Comparison of ENCODE assay signal across 24 cellular contexts in the genomic region with DNA sequence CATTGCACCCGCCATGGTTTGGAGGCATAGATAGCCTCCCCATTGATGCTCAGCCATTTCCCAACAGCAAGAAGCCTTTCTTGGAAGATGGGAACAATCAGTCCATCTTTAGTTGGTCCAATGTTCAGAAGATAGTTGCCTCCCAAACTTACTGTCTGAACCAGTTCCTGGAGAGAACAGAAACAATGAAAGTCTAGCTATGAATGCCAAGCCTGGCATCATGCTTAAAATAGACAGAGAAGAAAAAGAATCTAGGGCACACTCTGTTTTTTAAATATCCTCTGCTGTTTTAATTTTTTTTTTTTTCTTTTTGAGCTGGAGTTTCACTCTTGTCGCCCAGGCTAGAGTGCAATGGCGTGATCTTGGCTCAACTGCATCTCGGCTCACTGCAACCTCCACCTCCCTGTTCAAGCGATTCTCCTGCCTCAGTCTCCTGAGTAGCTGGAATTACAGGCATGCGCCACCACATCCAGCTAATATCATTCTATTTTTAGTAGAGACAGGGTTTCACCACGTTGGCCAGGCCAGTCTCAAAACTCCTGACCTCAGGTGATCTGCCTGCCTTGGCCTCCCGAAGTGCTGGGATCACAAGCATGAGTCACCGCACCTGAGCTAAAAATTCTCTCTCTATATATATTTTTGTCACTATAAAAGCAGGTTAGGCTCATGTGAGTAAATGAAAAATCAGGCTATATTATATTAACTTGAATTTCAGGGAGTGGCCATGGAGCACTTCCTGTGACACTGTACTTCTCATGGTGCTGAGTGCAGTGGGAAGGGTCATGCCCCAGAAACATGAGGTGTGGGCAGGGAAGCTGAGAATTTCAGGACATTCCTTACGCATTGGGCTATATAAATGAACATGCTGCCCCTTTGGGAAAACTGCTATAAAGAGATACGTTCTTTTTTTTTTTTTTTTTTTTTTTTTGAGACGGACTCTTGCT. TPM values are rescaled to one million over a fixed set of nuclear protein-coding genes. Genes with fewer than 3 reads are reported as not detected.
A peak's percentile ranks its signal among the peaks of the same experiment; 100 is the strongest.
DNase-seq lines count a peak whose midpoint lies in the region; ATAC-seq and FAIRE-seq lines count a peak whose summit lies in the region.
"Had no signal": no experiment of that assay in that cellular context is flagged by ENCODE, and none has a peak within 500 bp of the region (broad histone marks: within the 10 kb centered on the region; RNA-seq: fewer than 3 reads in every experiment).

No MANE protein-coding gene starts in this region.

- intact Hi-C loops in Right ventricle myocardium inferior (cut with DNase I) = no loop called here
- intact Hi-C loops in cardiac septum (cut with DNase I) = no loop called here
- intact Hi-C loops in left ventricle myocardium superior (cut with micrococcal nuclease) = no loop called here

- FAIRE-seq in frontal cortex (lab: Jason Lieb, UNC) = no peak
- FAIRE-seq: GM12878, RCC 7860 had no signal

- ATAC-seq in Right ventricle myocardium inferior = peak; percentile 72
- peak; percentile 93 for ATAC-seq in left ventricle myocardium superior
- ATAC-seq: GM12878, GM23338 had no signal

- no peak for DNase-seq in Right ventricle myocardium inferior (ENCODE audit: missing footprints)
- no peak for DNase-seq in cardiac septum (ENCODE audit: low spot score)
- peak; percentile 45 for DNase-seq in left ventricle myocardium superior
- DNase-seq in renal cortical epithelial cell (ENCODE audit: low read depth) = peak; percentile 7
- DNase-seq in NCI-H1105 treated with DMSO at 0.1 percent for 48 hours (lab: John Stamatoyannopoulos, UW) = no peak
- no peak for DNase-seq in frontal cortex (ENCODE audit: low spot score in 2 of 2)
- DNase-seq in NCI-H2029 treated with DMSO at 0.1 percent for 48 hours (lab: John Stamatoyannopoulos, UW) = no peak
- DNase-seq: BE2C; CD8-positive, alpha-beta memory T cell; DMS 273 treated with DMSO at 0.1 percent for 48 hours; DMS79; EL; GDM1; H9; MM.1S; NCI-H1417 treated with DMSO at 0.1 percent for 48 hours; NCI-H187; NCI-H2171 treated with DMSO at 0.1 percent for 48 hours; NCI-H345; NCI-H510A treated with DMSO at 0.1 percent for 48 hours; SJCRH30 had no signal

RNA-seq across cellular contexts. Expression of a gene that starts 19.1 kb away (rescaled TPM):
- total RNA-seq in Right ventricle myocardium inferior (12.2 TPM), cardiac septum (13.3 TPM), left ventricle myocardium superior (12.1 TPM), renal cortical epithelial cell (153 and 245 TPM in 2 replicates), frontal cortex (21.6 TPM)

RNA-seq across cellular contexts. Expression of a gene that starts 23.7 kb away (rescaled TPM):
- total RNA-seq in Right ventricle myocardium inferior (32.8 TPM), cardiac septum (27.9 TPM), left ventricle myocardium superior (33.5 TPM), renal cortical epithelial cell (60.8 and 63.7 TPM in 2 replicates), frontal cortex (11.8 TPM)

RNA-seq across cellular contexts. Expression of a gene that starts 48.4 kb away (rescaled TPM):
- 7.8 TPM for total RNA-seq in Right ventricle myocardium inferior
- 11.5 TPM for total RNA-seq in cardiac septum
- total RNA-seq in left ventricle myocardium superior = 5.1 TPM
- total RNA-seq in renal cortical epithelial cell = 54.1 and 101 TPM in 2 replicates
- total RNA-seq in frontal cortex = 26.1 TPM

RNA-seq across cellular contexts. Expression of a gene that starts 58.0 kb away (rescaled TPM):
- total RNA-seq in Right ventricle myocardium inferior = 32.1 TPM
- 27.2 TPM for total RNA-seq in cardiac septum
- total RNA-seq in left ventricle myocardium superior = 28.9 TPM
- 111 and 150 TPM in 2 replicates for total RNA-seq in renal cortical epithelial cell
- total RNA-seq in frontal cortex = 27.7 TPM

Comparison
In these comparisons a context has a peak if more than half of its experiments do, and no peak if none do; other contexts are left out.
1. DNase-seq: peak in left ventricle myocardium superior (single experiment) and renal cortical epithelial cell (single experiment); none in Right ventricle myocardium inferior (single experiment), cardiac septum (single experiment), NCI-H1105 treated with DMSO at 0.1 percent for 48 hours (single experiment), frontal cortex (0 of 2) and NCI-H2029 treated with DMSO at 0.1 percent for 48 hours (single experiment).